Comparison of ENCODE assay signal across 12 cellular contexts in the genomic region with DNA sequence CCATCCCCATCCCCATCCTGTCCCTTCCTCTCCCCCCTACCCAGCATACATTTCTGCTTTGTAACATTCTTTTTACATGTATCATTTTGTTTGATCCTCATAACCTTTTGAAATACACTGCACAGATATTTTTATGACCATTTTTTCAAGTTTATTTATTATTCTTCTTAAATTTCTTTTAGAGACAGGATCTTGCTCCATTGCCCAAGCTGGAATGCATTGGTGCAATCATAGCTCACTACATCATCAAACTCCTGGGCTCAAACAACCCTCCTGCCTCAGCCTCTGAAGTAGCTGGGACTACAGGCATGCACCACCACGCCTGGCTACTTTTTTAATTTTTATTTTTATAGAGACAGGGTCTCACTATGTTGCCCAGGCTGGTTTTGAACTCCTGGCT.
DNase-seq lines count a peak whose midpoint lies in the region; ATAC-seq and TF ChIP-seq lines count a peak whose summit lies in the region.
"Had no signal": no experiment of that assay in that cellular context is flagged by ENCODE, and none has a peak within 500 bp of the region (broad histone marks: within the 10 kb centered on the region; RNA-seq: fewer than 3 reads in every experiment).

No MANE protein-coding gene starts in this region.

- DNase-seq in GM23338 (ENCODE audit: low spot score) (no peak), cardiac fibroblast (ENCODE audit: low read depth in 2 of 2) (peak; percentile 31 to 45), stomach (no peak), GF-D8 (lab: John Stamatoyannopoulos, UW) (no peak), superior temporal gyrus (ENCODE audit: extremely low spot score) (no peak)
- DNase-seq: activated T-cell treated with anti-CD3 and anti-CD28 coated beads, Interleukin-2, amount 50 U/mL, for 48 hours; KBM-7; NCI-H2029 treated with DMSO at 0.1 percent for 48 hours; pancreas had no signal

- H3K36me3 Mint-ChIP-seq in GM23338 (ENCODE audit: low read depth): no peaks in the 10 kb centered on the region

- TF ChIP-seq POLR2A in stomach (IDR thresholded peaks at IDR 0.05) (no peak), GM18505 (IDR thresholded peaks at IDR 0.05; ENCODE audit: borderline replicate concordance, extremely low read depth, insufficient read depth, insufficient read length) (no peak)

- no peaks in the 10 kb centered on the region for H3K79me2 ChIP-seq in GM23338 (replicated peaks; ENCODE audit: insufficient read depth)

- H3K4me1 Mint-ChIP-seq in GM23338: peaks cover 32% of the 10 kb centered on the region

- H3K4me1 ChIP-seq in GM23338 (ENCODE audit: insufficient read depth): peaks cover 42% of the 10 kb centered on the region
- H3K4me1 ChIP-seq in liver (ENCODE audit: control insufficient read depth in 4 of 4, insufficient read depth in 4 of 4, low read length in 3 of 4): peaks cover 2 to 17% (median 10%) of the 10 kb centered on the region in 4 donors
- H3K4me1 ChIP-seq in stomach: peaks cover 48 to 76% (median 62%) of the 10 kb centered on the region in 4 donors

- TF ChIP-seq EP300 in stomach (IDR thresholded peaks at IDR 0.05): no peak

- H3F3A ChIP-seq in GM23338 (replicated peaks; ENCODE audit: low read depth): no peaks in the 10 kb centered on the region

- no peak overlapping the region; the same call in 2 of the 3 replicates for H3K4me3 Mint-ChIP-seq in GM23338

- H3K27me3 ChIP-seq in GM23338 (ENCODE audit: insufficient read depth): no peaks in the 10 kb centered on the region
- no peaks in the 10 kb centered on the region for H3K27me3 ChIP-seq in liver (ENCODE audit: control insufficient read depth in 4 of 4, insufficient read depth in 4 of 4, low read length in 3 of 4)
- no peaks in the 10 kb centered on the region for H3K27me3 ChIP-seq in stomach
- H3K27me3 ChIP-seq: pancreas had no signal

- H3K27ac ChIP-seq in GM23338 (ENCODE audit: low read depth): peak overlapping the region; percentile 94
- peak overlapping the region; percentile 53 to 58 for H3K27ac ChIP-seq in liver (ENCODE audit: low read depth in 1 of 2, low read length in 2 of 2)
- peak overlapping the region; percentile 88 to 98 (median 92) for H3K27ac ChIP-seq in stomach

- no peaks in the 10 kb centered on the region for H3K27me3 Mint-ChIP-seq in GM23338 (ENCODE audit: insufficient read depth, low read depth, poor library complexity)

- peak overlapping the region; percentile 82; the same call in 1 of the 2 replicates for H3K4me3 ChIP-seq in GM23338
- no peak overlapping the region for H3K4me3 ChIP-seq in cardiac fibroblast (replicated peaks in 1 of 2; ENCODE audit: low read depth in 2 of 2, low read length in 2 of 2)
- no peak overlapping the region for H3K4me3 ChIP-seq in liver (ENCODE audit: low read depth in 1 of 3, low read length in 3 of 3)
- peak overlapping the region in 2 of 4 donors; percentile 59 to 61 for H3K4me3 ChIP-seq in stomach

- TF ChIP-seq CTCF in GM23338 (conservative IDR thresholded peaks at IDR 0.05; ENCODE audit: low read depth in 2 of 2) (no peak), cardiac fibroblast (IDR thresholded peaks at IDR 0.05; ENCODE audit: low read depth, low read length) (no peak), liver (IDR thresholded peaks at IDR 0.05; ENCODE audit: low read depth, low read length, missing input control) (no peak), stomach (IDR thresholded peaks at IDR 0.05) (no peak)

- ATAC-seq in GM23338 (no peak), HG03135 (IDR thresholded peaks at IDR 0.05; ENCODE audit: unreplicated experiment) (no peak), GM18505 (IDR thresholded peaks at IDR 0.05; ENCODE audit: unreplicated experiment) (no peak)

- H3K9me3 Mint-ChIP-seq in GM23338: peaks cover 2% of the 10 kb centered on the region; the same call in 1 of the 3 replicates

- H3K36me3 ChIP-seq in GM23338 (ENCODE audit: insufficient read depth) (no peaks in the 10 kb centered on the region), liver (ENCODE audit: control insufficient read depth in 4 of 4, insufficient read depth in 3 of 4, low read depth in 1 of 4, low read length in 3 of 4) (no peaks in the 10 kb centered on the region), stomach (no peaks in the 10 kb centered on the region)
- H3K36me3 ChIP-seq: pancreas had no signal

- peak overlapping the region; percentile 98; the same call in 1 of the 2 replicates for H2AFZ ChIP-seq in GM23338

- no peaks in the 10 kb centered on the region for H3K9me2 ChIP-seq in GM23338 (ENCODE audit: insufficient read depth)

- H3K9me3 ChIP-seq in liver (ENCODE audit: control insufficient read depth in 4 of 4, low read length in 3 of 4) (no peaks in the 10 kb centered on the region), stomach (no peaks in the 10 kb centered on the region)
- H3K9me3 ChIP-seq: pancreas had no signal

- no peak for TF ChIP-seq RAD21 in liver (IDR thresholded peaks at IDR 0.05)

- H3K27ac Mint-ChIP-seq in GM23338: no peak overlapping the region

- intact Hi-C loops in stomach (cut with DNase I; ENCODE audit: low total_unique reads): loop anchor here (10.0 kb wide), 1 partner anchor 117 kb away; no protein-coding TSS in a partner anchor

- 92% methylated on average over 1 of the region's 1 CpG for WGBS in liver
- WGBS in stomach, 5 donors: 65 to 92% (median 79%) methylated on average over 1 of the region's 1 CpG

- no peaks in the 10 kb centered on the region for H4K20me1 ChIP-seq in GM23338 (replicated peaks; ENCODE audit: insufficient read depth)

- H3K4me2 ChIP-seq in GM23338: peak overlapping the region; percentile 98

- H3K9ac ChIP-seq in liver (ENCODE audit: low read depth in 1 of 2, low read length in 2 of 2): no peak overlapping the region

TF ChIP-seq in GM23338, 12 proteins besides CTCF, POLR2A, EP300 and RAD21:
- no peak for TF ChIP-seq JUNB (IDR thresholded peaks at IDR 0.05; ENCODE audit: unreplicated experiment)

TF ChIP-seq in liver, 16 proteins besides CTCF, POLR2A, EP300 and RAD21:
- no peak for TF ChIP-seq YY1 (IDR thresholded peaks at IDR 0.05)
- TF ChIP-seq EGR1 (IDR thresholded peaks at IDR 0.05; ENCODE audit: low read depth in 2 of 2): no peak

Comparison
In these comparisons a context has a peak if more than half of its experiments do, and no peak if none do; other contexts are left out.
1. DNase-seq: peak in cardiac fibroblast (2 of 2); none in GM23338 (single experiment), stomach (single experiment), GF-D8 (single experiment) and superior temporal gyrus (single experiment).
2. Peak in every context shown above with its lines, with median percentiles within 50 percentile points of each other: H3K27ac ChIP-seq.